In the genomic region with DNA sequence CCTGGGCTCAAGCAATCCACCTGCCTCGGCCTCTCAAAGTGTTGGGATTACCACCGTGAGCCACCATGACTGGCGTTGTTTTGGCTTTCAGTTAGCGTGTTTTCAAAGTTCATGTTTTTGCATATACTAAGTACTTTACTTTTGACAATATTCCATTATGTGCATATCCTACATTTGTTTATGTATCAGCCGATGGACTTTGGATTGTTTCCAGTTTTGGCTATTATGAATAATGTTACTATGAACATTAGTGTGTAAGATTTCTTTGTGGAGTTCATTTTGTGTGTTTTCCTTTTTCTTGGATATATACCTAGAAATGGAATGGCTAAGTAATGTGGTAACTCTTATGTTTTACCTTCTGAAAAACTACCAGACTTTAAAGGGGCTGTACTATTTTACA, we compare ENCODE assay signal across 18 cellular contexts. TPM values are rescaled to one million over a fixed set of nuclear protein-coding genes. Genes with fewer than 3 reads are reported as not detected.
DNase-seq lines count a peak whose midpoint lies in the region; ATAC-seq, FAIRE-seq and TF ChIP-seq lines count a peak whose summit lies in the region.
"Had no signal": no experiment of that assay in that cellular context is flagged by ENCODE, and none has a peak within 500 bp of the region (broad histone marks: within the 10 kb centered on the region; RNA-seq: fewer than 3 reads in every experiment).

No MANE protein-coding gene starts in this region.

- peaks cover 15% of the 10 kb centered on the region for H3K4me1 Mint-ChIP-seq in GM23338

- FAIRE-seq in GM12892 (lab: Jason Lieb, UNC): no peak
- FAIRE-seq: D721Med, G401.6, GM12891 had no signal

- peak overlapping the region; percentile 46; the same call in 1 of the 2 replicates for H3K27ac ChIP-seq in GM23338 (ENCODE audit: low read depth)
- H3K27ac ChIP-seq in trophoblast cell (ENCODE audit: low read depth, low read length): no peak overlapping the region
- H3K27ac ChIP-seq: GM23248 had no signal

- peaks cover 50% of the 10 kb centered on the region for H3K36me3 Mint-ChIP-seq in GM23338 (ENCODE audit: low read depth)

- no peak overlapping the region for H3K9ac ChIP-seq in trophoblast cell (ENCODE audit: low read length)
- H3K9ac ChIP-seq: GM23248 had no signal

- H3K9me3 ChIP-seq in trophoblast cell (ENCODE audit: insufficient read depth, low read depth, low read length): no peaks in the 10 kb centered on the region

- H2BK120ac ChIP-seq in trophoblast cell (ENCODE audit: insufficient read depth, low read length, poor library complexity): no peak overlapping the region

- ATAC-seq in GM23338 (no peak), GM21360 (IDR thresholded peaks at IDR 0.05; ENCODE audit: unreplicated experiment) (no peak), GM18498 (IDR thresholded peaks at IDR 0.05; ENCODE audit: unreplicated experiment) (no peak)
- ATAC-seq: CD8-positive, alpha-beta T cell had no signal

- DNase-seq in GM23338 (ENCODE audit: low spot score) (no peak), NCI-H1048 (lab: John Stamatoyannopoulos, UW) (peak; percentile 49), dermis blood vessel endothelial cell (peak; percentile 67), trophoblast cell (no peak), GM12892 (ENCODE audit: insufficient read length) (no peak)
- DNase-seq: CD8-positive, alpha-beta T cell; COR-L47; DMS153; DMS79 treated with DMSO at 0.1 percent for 48 hours; EL; GM23248; H7 had no signal

- no peak overlapping the region for H2AK5ac ChIP-seq in trophoblast cell (ENCODE audit: low read length)

- TF ChIP-seq CTCF in GM23338 (conservative IDR thresholded peaks at IDR 0.05; ENCODE audit: low read depth in 2 of 2): no peak

- H4K12ac ChIP-seq in trophoblast cell (ENCODE audit: low read depth, low read length): no peak overlapping the region

- H3K4me2 ChIP-seq in GM23338 (no peak overlapping the region), trophoblast cell (ENCODE audit: low read length) (no peak overlapping the region)

- H3K27me3 Mint-ChIP-seq in GM23338 (ENCODE audit: insufficient read depth, low read depth, poor library complexity): no peaks in the 10 kb centered on the region

- no peak overlapping the region for H4K91ac ChIP-seq in trophoblast cell (ENCODE audit: low read depth, low read length)

- H2BK5ac ChIP-seq in trophoblast cell (ENCODE audit: low read depth, low read length, poor library complexity): no peak overlapping the region

- TF ChIP-seq POLR2A in GM12892 (IDR thresholded peaks at IDR 0.05; ENCODE audit: low read depth, low read length): no peak

- peaks cover 100% of the 10 kb centered on the region for H3K79me2 ChIP-seq in GM23338 (replicated peaks; ENCODE audit: insufficient read depth)
- H3K79me2 ChIP-seq in trophoblast cell (ENCODE audit: control insufficient read depth, insufficient read depth, low read length, poor library complexity): peaks cover 13% of the 10 kb centered on the region

- H3K27me3 ChIP-seq in GM23338 (ENCODE audit: insufficient read depth) (no peaks in the 10 kb centered on the region), trophoblast cell (ENCODE audit: insufficient read depth, low read length) (no peaks in the 10 kb centered on the region)

- peaks cover 88% of the 10 kb centered on the region for H4K20me1 ChIP-seq in GM23338 (replicated peaks; ENCODE audit: insufficient read depth)

- H3K14ac ChIP-seq in trophoblast cell (ENCODE audit: low read length): no peak overlapping the region

- H3K36me3 ChIP-seq in GM23338 (ENCODE audit: insufficient read depth): peaks cover 7% of the 10 kb centered on the region
- peaks cover 0 to 8% of the 10 kb centered on the region in 2 experiments for H3K36me3 ChIP-seq in trophoblast cell (ENCODE audit: control insufficient read depth in 1 of 2, insufficient read depth in 2 of 2, low read length in 2 of 2)

- H2AFZ ChIP-seq in GM23338 (no peak overlapping the region), trophoblast cell (ENCODE audit: insufficient read depth, low read length, poor library complexity) (no peak overlapping the region)
- H2AFZ ChIP-seq: GM23248 had no signal

- no peak overlapping the region for H2BK12ac ChIP-seq in trophoblast cell (ENCODE audit: low read length)

- H3K9me3 Mint-ChIP-seq in GM23338: no peaks in the 10 kb centered on the region
- H3K9me3 Mint-ChIP-seq: CD14-positive monocyte; CD8-positive, alpha-beta T cell had no signal

- no peak overlapping the region for H3K4me3 Mint-ChIP-seq in GM23338
- H3K4me3 Mint-ChIP-seq: CD14-positive monocyte; CD8-positive, alpha-beta T cell had no signal

- peak overlapping the region; percentile 86 for H3K4ac ChIP-seq in trophoblast cell (ENCODE audit: low read depth, low read length)

- H3K23ac ChIP-seq in trophoblast cell (ENCODE audit: low read length): no peak overlapping the region

- H3K4me1 ChIP-seq in GM23338 (ENCODE audit: insufficient read depth): peaks cover 33% of the 10 kb centered on the region
- H3K4me1 ChIP-seq in trophoblast cell (ENCODE audit: control insufficient read depth in 1 of 2, insufficient read depth in 2 of 2, low read length in 2 of 2): no peaks in the 10 kb centered on the region

- no peaks in the 10 kb centered on the region for H3K9me2 ChIP-seq in GM23338 (ENCODE audit: insufficient read depth)

- H3F3A ChIP-seq in GM23338 (replicated peaks; ENCODE audit: low read depth): 0 out of 2 replicates have a peak, but pooled peaks cover 6% of the 10 kb centered on the region

- no CpG with 5 or more reads among the region's 5 CpGs for WGBS in trophoblast cell (ENCODE audit: extremely low coverage, insufficient coverage, insufficient read length)

- no peak overlapping the region for H3K4me3 ChIP-seq in GM23338
- H3K4me3 ChIP-seq in trophoblast cell (ENCODE audit: low read depth, low read length): no peak overlapping the region
- H3K4me3 ChIP-seq: GM23248 had no signal

- H3K79me1 ChIP-seq in trophoblast cell (ENCODE audit: low read length): no peaks in the 10 kb centered on the region

- no peak overlapping the region for H3K18ac ChIP-seq in trophoblast cell (ENCODE audit: low read length)

- H4K8ac ChIP-seq in trophoblast cell (ENCODE audit: low read depth, low read length): no peak overlapping the region

- H3K27ac Mint-ChIP-seq in GM23338: no peak overlapping the region
- H3K27ac Mint-ChIP-seq: CD8-positive, alpha-beta T cell had no signal

TF ChIP-seq in GM23338, 12 proteins besides CTCF, POLR2A, EP300 and RAD21 (continues in another document):
- no peak for TF ChIP-seq STAT1 (IDR thresholded peaks at IDR 0.05; ENCODE audit: unreplicated experiment)

RNA-seq across cellular contexts. Expression of gene CSTF3, which starts 9.9 kb away (rescaled TPM):
- total RNA-seq in GM23338 (2014; rRNA removed; shearing (Covaris generic)): 72.7 and 83.2 TPM in 2 replicates
- 151 and 158 TPM in 2 replicates for polyA plus RNA-seq in GM23338 (2016; fragmentation: Nextera tagmentation; extraction: Ambion mirVana)
- total RNA-seq in dermis blood vessel endothelial cell: 17.7 and 22.8 TPM in 2 replicates
- polyA plus RNA-seq in trophoblast cell (2013): 49.9 and 51.7 TPM in 2 replicates
- polyA plus RNA-seq in GM12892 (2012; ENCODE audit: missing spikeins): 52.3 TPM

Comparison
In these comparisons a context has a peak if more than half of its experiments do, and no peak if none do; other contexts are left out.
1. DNase-seq: peak in NCI-H1048 (single experiment) and dermis blood vessel endothelial cell (single experiment); none in GM23338 (single experiment), trophoblast cell (0 of 2) and GM12892 (single experiment).